1 cellular context compared by ENCODE assay signal in the genomic region with DNA sequence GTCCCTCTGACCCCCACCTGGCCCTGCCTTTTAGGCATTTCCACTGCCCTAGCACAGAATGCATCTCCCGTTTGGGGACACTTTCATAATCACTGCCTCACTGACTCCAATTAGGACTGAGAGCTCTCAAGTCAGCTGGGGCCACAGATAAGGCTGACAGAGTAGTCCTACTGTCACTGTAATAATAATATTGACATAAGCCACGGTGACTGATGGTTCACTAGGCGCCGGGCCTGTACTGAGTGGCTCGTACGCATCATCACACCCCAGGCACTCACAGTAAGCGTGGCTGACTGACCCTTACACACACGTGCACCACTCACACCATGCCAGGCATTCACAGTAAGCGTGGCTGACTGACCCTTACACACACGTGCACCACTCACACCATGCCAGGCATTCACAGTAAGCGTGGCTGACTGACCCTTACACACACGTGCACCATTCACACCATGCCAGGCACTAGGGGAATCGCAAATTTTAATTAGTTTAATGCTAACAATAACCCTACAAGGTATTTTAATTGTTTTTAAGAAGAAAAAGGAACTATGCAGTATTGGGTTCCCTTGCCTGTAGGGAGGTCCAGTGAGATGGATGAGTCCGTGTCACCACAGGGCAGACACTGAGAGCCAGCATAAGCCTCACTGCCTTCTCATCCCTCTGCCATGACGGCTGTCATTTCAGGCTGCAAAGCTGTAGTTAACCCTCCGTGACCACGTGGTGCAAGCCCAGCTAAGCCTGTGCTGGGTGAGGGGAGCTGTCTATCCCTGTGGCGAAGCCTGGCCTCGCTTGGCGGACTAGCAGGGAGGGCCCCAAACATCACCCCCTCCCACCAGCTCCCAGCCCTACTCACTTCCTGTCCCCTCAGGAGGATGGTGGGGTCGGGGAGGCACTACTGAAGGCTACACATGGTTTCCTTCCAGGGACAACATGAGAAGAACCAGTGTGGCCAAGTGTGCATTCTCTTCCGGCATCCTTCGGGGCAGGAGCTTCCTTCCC.
TF ChIP-seq lines count a peak whose summit lies in the region.

No MANE protein-coding gene starts in this region.

TF ChIP-seq in K562, 482 proteins besides CTCF, POLR2A, EP300 and RAD21 (continued from another document and continues in another):
- TF ChIP-seq PRPF4 (IDR thresholded peaks at IDR 0.05; ENCODE audit: insufficient read depth, low read depth, low read length, poor library complexity, severe bottlenecking) (no peak), ZNF175 (CRISPR knock-in tag; IDR thresholded peaks at IDR 0.05; ENCODE audit: low read depth) (no peak), HDAC2 (IDR thresholded peaks at IDR 0.05) (peak; percentile 62; the same call in 1 of the 2 replicates), SIRT6 (IDR thresholded peaks at IDR 0.05; ENCODE audit: low read depth, low read length) (no peak), MTA2 (IDR thresholded peaks at IDR 0.05; ENCODE audit: low read depth) (peak; percentile 38; the same call in 1 of the 2 replicates), HDAC6 (IDR thresholded peaks at IDR 0.05; ENCODE audit: low read depth, low read length) (no peak), FOXK1 (CRISPR knock-in tag; IDR thresholded peaks at IDR 0.05; ENCODE audit: borderline replicate concordance) (no peak), CBFA2T3 (IDR thresholded peaks at IDR 0.05) (peak; percentile 82), KLF13 (tag; IDR thresholded peaks at IDR 0.05; ENCODE audit: borderline replicate concordance, low read depth) (no peak), SRSF3 (IDR thresholded peaks at IDR 0.05; ENCODE audit: insufficient read depth, low read length) (no peak), PHF21A (IDR thresholded peaks at IDR 0.05; ENCODE audit: borderline replicate concordance, low read depth) (no peak), PTRF (tag; IDR thresholded peaks at IDR 0.05) (no peak), CREM (IDR thresholded peaks at IDR 0.05; ENCODE audit: low read depth) (peak; percentile 46; the same call in 1 of the 2 replicates), JUND (IDR thresholded peaks at IDR 0.05; ENCODE audit: borderline replicate concordance, low read depth, low read length) (0 out of 2 replicates have a peak, but pooled peaks have one; percentile 3), JUND (tag; IDR thresholded peaks at IDR 0.05; ENCODE audit: borderline replicate concordance, low read depth, low read length) (peak; percentile 24; the same call in 1 of the 3 replicates), NBN (IDR thresholded peaks at IDR 0.05; ENCODE audit: low read depth) (no peak), XRCC3 (IDR thresholded peaks at IDR 0.05) (no peak), ILK (tag; IDR thresholded peaks at IDR 0.05; ENCODE audit: borderline replicate concordance, low read depth) (no peak), ZNF316 (IDR thresholded peaks at IDR 0.05) (no peak), TBP (optimal IDR thresholded peaks at IDR 0.05; ENCODE audit: low read depth, low read length) (no peak), RFX7 (CRISPR knock-in tag; IDR thresholded peaks at IDR 0.05) (no peak), ZC3H11A (IDR thresholded peaks at IDR 0.05; ENCODE audit: low read depth, low read length) (no peak), MCM5 (IDR thresholded peaks at IDR 0.05; ENCODE audit: low read depth) (no peak), HDAC8 (tag; IDR thresholded peaks at IDR 0.05) (no peak), SIN3B (IDR thresholded peaks at IDR 0.05; ENCODE audit: low read depth) (no peak), FOXK2 (conservative IDR thresholded peaks at IDR 0.05 in 1 of 2, IDR thresholded peaks at IDR 0.05 in 1 of 2; ENCODE audit: low read depth in 2 of 2) (no peak), ZNF184 (CRISPR knock-in tag; IDR thresholded peaks at IDR 0.05) (no peak), LARP7 (IDR thresholded peaks at IDR 0.05) (no peak), GATA2 (CRISPR knock-in tag; IDR thresholded peaks at IDR 0.05) (peak; percentile 41; the same call in 1 of the 2 replicates), CREBBP (IDR thresholded peaks at IDR 0.05; ENCODE audit: low read depth, low read length) (no peak), TEAD1 (CRISPR knock-in tag; IDR thresholded peaks at IDR 0.05) (no peak), ARID1B (IDR thresholded peaks at IDR 0.05) (peak; percentile 82)
- TF ChIP-seq, protein P1, sequence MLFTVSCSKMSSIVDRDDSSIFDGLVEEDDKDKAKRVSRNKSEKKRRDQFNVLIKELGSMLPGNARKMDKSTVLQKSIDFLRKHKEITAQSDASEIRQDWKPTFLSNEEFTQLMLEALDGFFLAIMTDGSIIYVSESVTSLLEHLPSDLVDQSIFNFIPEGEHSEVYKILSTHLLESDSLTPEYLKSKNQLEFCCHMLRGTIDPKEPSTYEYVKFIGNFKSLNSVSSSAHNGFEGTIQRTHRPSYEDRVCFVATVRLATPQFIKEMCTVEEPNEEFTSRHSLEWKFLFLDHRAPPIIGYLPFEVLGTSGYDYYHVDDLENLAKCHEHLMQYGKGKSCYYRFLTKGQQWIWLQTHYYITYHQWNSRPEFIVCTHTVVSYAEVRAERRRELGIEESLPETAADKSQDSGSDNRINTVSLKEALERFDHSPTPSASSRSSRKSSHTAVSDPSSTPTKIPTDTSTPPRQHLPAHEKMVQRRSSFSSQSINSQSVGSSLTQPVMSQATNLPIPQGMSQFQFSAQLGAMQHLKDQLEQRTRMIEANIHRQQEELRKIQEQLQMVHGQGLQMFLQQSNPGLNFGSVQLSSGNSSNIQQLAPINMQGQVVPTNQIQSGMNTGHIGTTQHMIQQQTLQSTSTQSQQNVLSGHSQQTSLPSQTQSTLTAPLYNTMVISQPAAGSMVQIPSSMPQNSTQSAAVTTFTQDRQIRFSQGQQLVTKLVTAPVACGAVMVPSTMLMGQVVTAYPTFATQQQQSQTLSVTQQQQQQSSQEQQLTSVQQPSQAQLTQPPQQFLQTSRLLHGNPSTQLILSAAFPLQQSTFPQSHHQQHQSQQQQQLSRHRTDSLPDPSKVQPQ (CRISPR knock-in tag; IDR thresholded peaks at IDR 0.05; ENCODE audit: borderline replicate concordance) = no peak
- TF ChIP-seq, protein P2, sequence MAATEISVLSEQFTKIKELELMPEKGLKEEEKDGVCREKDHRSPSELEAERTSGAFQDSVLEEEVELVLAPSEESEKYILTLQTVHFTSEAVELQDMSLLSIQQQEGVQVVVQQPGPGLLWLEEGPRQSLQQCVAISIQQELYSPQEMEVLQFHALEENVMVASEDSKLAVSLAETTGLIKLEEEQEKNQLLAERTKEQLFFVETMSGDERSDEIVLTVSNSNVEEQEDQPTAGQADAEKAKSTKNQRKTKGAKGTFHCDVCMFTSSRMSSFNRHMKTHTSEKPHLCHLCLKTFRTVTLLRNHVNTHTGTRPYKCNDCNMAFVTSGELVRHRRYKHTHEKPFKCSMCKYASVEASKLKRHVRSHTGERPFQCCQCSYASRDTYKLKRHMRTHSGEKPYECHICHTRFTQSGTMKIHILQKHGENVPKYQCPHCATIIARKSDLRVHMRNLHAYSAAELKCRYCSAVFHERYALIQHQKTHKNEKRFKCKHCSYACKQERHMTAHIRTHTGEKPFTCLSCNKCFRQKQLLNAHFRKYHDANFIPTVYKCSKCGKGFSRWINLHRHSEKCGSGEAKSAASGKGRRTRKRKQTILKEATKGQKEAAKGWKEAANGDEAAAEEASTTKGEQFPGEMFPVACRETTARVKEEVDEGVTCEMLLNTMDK (IDR thresholded peaks at IDR 0.05; ENCODE audit: borderline replicate concordance, insufficient read depth, low read depth, low read length, poor library complexity, severe bottlenecking) = no peak
- TF ChIP-seq, protein P3, sequence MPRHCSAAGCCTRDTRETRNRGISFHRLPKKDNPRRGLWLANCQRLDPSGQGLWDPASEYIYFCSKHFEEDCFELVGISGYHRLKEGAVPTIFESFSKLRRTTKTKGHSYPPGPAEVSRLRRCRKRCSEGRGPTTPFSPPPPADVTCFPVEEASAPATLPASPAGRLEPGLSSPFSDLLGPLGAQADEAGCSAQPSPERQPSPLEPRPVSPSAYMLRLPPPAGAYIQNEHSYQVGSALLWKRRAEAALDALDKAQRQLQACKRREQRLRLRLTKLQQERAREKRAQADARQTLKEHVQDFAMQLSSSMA (CRISPR knock-in tag; IDR thresholded peaks at IDR 0.05) = no peak
- TF ChIP-seq, protein P4, sequence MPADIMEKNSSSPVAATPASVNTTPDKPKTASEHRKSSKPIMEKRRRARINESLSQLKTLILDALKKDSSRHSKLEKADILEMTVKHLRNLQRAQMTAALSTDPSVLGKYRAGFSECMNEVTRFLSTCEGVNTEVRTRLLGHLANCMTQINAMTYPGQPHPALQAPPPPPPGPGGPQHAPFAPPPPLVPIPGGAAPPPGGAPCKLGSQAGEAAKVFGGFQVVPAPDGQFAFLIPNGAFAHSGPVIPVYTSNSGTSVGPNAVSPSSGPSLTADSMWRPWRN (IDR thresholded peaks at IDR 0.05; ENCODE audit: low read depth) = peak; percentile 79
- TF ChIP-seq, protein P5, sequence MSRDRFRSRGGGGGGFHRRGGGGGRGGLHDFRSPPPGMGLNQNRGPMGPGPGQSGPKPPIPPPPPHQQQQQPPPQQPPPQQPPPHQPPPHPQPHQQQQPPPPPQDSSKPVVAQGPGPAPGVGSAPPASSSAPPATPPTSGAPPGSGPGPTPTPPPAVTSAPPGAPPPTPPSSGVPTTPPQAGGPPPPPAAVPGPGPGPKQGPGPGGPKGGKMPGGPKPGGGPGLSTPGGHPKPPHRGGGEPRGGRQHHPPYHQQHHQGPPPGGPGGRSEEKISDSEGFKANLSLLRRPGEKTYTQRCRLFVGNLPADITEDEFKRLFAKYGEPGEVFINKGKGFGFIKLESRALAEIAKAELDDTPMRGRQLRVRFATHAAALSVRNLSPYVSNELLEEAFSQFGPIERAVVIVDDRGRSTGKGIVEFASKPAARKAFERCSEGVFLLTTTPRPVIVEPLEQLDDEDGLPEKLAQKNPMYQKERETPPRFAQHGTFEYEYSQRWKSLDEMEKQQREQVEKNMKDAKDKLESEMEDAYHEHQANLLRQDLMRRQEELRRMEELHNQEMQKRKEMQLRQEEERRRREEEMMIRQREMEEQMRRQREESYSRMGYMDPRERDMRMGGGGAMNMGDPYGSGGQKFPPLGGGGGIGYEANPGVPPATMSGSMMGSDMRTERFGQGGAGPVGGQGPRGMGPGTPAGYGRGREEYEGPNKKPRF (IDR thresholded peaks at IDR 0.05; ENCODE audit: low read depth, low read length) = no peak
- TF ChIP-seq, protein P6, sequence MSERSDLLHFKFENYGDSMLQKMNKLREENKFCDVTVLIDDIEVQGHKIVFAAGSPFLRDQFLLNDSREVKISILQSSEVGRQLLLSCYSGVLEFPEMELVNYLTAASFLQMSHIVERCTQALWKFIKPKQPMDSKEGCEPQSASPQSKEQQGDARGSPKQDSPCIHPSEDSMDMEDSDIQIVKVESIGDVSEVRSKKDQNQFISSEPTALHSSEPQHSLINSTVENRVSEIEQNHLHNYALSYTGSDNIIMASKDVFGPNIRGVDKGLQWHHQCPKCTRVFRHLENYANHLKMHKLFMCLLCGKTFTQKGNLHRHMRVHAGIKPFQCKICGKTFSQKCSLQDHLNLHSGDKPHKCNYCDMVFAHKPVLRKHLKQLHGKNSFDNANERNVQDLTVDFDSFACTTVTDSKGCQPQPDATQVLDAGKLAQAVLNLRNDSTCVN (CRISPR knock-in tag; IDR thresholded peaks at IDR 0.05) = no peak
- TF ChIP-seq, protein P7, sequence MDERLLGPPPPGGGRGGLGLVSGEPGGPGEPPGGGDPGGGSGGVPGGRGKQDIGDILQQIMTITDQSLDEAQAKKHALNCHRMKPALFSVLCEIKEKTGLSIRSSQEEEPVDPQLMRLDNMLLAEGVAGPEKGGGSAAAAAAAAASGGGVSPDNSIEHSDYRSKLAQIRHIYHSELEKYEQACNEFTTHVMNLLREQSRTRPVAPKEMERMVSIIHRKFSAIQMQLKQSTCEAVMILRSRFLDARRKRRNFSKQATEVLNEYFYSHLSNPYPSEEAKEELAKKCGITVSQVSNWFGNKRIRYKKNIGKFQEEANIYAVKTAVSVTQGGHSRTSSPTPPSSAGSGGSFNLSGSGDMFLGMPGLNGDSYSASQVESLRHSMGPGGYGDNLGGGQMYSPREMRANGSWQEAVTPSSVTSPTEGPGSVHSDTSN (CRISPR knock-in tag; IDR thresholded peaks at IDR 0.05; ENCODE audit: low read depth) = no peak
- TF ChIP-seq, protein P7 (tag; conservative IDR thresholded peaks at IDR 0.05; ENCODE audit: low read depth) = peak; percentile 90
- TF ChIP-seq, protein P8, sequence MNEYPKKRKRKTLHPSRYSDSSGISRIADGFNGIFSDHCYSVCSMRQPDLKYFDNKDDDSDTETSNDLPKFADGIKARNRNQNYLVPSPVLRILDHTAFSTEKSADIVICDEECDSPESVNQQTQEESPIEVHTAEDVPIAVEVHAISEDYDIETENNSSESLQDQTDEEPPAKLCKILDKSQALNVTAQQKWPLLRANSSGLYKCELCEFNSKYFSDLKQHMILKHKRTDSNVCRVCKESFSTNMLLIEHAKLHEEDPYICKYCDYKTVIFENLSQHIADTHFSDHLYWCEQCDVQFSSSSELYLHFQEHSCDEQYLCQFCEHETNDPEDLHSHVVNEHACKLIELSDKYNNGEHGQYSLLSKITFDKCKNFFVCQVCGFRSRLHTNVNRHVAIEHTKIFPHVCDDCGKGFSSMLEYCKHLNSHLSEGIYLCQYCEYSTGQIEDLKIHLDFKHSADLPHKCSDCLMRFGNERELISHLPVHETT (CRISPR knock-in tag; conservative IDR thresholded peaks at IDR 0.05 in 1 of 2, IDR thresholded peaks at IDR 0.05 in 1 of 2) = no peak
- TF ChIP-seq, protein P9, sequence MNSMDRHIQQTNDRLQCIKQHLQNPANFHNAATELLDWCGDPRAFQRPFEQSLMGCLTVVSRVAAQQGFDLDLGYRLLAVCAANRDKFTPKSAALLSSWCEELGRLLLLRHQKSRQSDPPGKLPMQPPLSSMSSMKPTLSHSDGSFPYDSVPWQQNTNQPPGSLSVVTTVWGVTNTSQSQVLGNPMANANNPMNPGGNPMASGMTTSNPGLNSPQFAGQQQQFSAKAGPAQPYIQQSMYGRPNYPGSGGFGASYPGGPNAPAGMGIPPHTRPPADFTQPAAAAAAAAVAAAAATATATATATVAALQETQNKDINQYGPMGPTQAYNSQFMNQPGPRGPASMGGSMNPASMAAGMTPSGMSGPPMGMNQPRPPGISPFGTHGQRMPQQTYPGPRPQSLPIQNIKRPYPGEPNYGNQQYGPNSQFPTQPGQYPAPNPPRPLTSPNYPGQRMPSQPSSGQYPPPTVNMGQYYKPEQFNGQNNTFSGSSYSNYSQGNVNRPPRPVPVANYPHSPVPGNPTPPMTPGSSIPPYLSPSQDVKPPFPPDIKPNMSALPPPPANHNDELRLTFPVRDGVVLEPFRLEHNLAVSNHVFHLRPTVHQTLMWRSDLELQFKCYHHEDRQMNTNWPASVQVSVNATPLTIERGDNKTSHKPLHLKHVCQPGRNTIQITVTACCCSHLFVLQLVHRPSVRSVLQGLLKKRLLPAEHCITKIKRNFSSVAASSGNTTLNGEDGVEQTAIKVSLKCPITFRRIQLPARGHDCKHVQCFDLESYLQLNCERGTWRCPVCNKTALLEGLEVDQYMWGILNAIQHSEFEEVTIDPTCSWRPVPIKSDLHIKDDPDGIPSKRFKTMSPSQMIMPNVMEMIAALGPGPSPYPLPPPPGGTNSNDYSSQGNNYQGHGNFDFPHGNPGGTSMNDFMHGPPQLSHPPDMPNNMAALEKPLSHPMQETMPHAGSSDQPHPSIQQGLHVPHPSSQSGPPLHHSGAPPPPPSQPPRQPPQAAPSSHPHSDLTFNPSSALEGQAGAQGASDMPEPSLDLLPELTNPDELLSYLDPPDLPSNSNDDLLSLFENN (IDR thresholded peaks at IDR 0.05; ENCODE audit: low read depth in 2 of 2, low read length in 2 of 2) = peak in 1 of 2 experiments; percentile 57; a peak in 1 of 4 replicates
